ENCODE assay signal across 17 cellular contexts in the genomic region with DNA sequence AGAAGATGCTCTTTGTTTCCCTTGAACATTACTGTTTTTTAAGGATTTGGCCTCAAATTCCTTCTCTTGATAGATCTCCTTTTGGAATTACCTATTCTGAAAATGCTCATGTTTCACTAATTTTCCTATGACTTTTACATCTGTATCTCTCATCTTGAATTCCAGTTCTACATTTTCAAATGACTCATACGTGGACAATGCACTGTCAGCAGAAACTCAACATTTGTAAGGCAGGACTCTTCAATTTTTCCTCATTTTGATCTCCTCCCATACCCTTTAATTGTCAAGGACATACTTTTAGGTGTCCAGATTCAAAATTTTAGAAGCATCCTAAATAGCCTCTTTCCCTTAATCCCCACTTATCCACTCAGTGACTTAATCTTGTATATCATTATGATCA.
DNase-seq lines count a peak whose midpoint lies in the region; ATAC-seq and TF ChIP-seq lines count a peak whose summit lies in the region.
"Had no signal": no experiment of that assay in that cellular context is flagged by ENCODE, and none has a peak within 500 bp of the region (broad histone marks: within the 10 kb centered on the region; RNA-seq: fewer than 3 reads in every experiment).

No MANE protein-coding gene starts in this region.

- TF ChIP-seq POLR2A in IMR-90 (IDR thresholded peaks at IDR 0.05; ENCODE audit: low read depth, low read length) = no peak

- no peaks in the 10 kb centered on the region for H3K36me3 ChIP-seq in IMR-90 (ENCODE audit: control insufficient read depth, insufficient read depth, low read length)

- no peaks in the 10 kb centered on the region for H3K4me1 ChIP-seq in IMR-90 (ENCODE audit: control insufficient read depth, insufficient read depth, low read length)

- CTCF ChIA-PET in IMR-90 (lab: Yijun Ruan, JAX) = interaction anchor here (0.5 kb wide), 1 partner anchor 8 kb away, joined by 3 read pairs; no protein-coding TSS in a partner anchor

- POLR2A ChIA-PET in IMR-90 (lab: Charles Lee; ENCODE audit: unreplicated experiment) = no interaction called here

- BruUV-seq in IMR-90 (replicated peaks; lab: Mats Ljungman, UMichigan) = no TSS peak

- no peak overlapping the region for H4K91ac ChIP-seq in IMR-90 (ENCODE audit: insufficient read depth, low read depth, low read length)

- intact Hi-C loops in IMR-90 (cut with micrococcal nuclease) = no loop called here

- H3K14ac ChIP-seq in IMR-90 (replicated peaks; ENCODE audit: low read depth, low read length) = no peak overlapping the region

- H3K4ac ChIP-seq in IMR-90 (ENCODE audit: low read depth, low read length) = no peak overlapping the region

- no peak overlapping the region for H3K27ac ChIP-seq in IMR-90 (ENCODE audit: insufficient read depth, low read length)

- peak overlapping the region; percentile 50 for H2BK5ac ChIP-seq in IMR-90 (ENCODE audit: low read depth, low read length, poor library complexity, severe bottlenecking)

- DNase-seq in EH (ENCODE audit: low read depth) (peak; percentile 53), IMR-90 (peak; percentile 40), astrocyte of the spinal cord (ENCODE audit: low read depth, low spot score) (peak; percentile 32), fibroblast of villous mesenchyme (ENCODE audit: low read depth) (peak; percentile 17), GM13977 (ENCODE audit: low spot score) (no peak)
- DNase-seq in activated naive CD4-positive, alpha-beta T cell (lab: John Stamatoyannopoulos, UW) = no peak
- DNase-seq: C1 segment of cervical spinal cord; DMS79 treated with DMSO at 0.1 percent for 48 hours; GF-D8; MM.1S; NCI-H1092 treated with DMSO at 0.1 percent for 48 hours; NCI-H2081 treated with DMSO at 0.1 percent for 48 hours; NCI-H526 treated with DMSO at 0.1 percent for 48 hours; NK-92 treated with Interleukin-12 subunit alpha and Interleukin-12 subunit beta, amount 100 ng/mL, for 24 hours; RPMI8226 had no signal

- no peaks in the 10 kb centered on the region for H3K79me1 ChIP-seq in IMR-90 (ENCODE audit: low read depth in 1 of 2, low read length in 2 of 2)

- H3K9ac ChIP-seq in IMR-90 (ENCODE audit: low read depth, low read length) = no peak overlapping the region

- H4K5ac ChIP-seq in IMR-90 (ENCODE audit: low read depth, low read length) = no peak overlapping the region

- no peaks in the 10 kb centered on the region for H3K9me1 ChIP-seq in IMR-90 (ENCODE audit: insufficient read depth, low read length)

- H2AK9ac ChIP-seq in IMR-90 (replicated peaks; ENCODE audit: low read depth, low read length, poor library complexity) = no peak overlapping the region

- H2AFZ ChIP-seq in IMR-90 (replicated peaks; ENCODE audit: low read length, poor library complexity) = no peak overlapping the region
- H2AFZ ChIP-seq: GM23338 had no signal

- H4K20me1 ChIP-seq in IMR-90 (ENCODE audit: insufficient read depth, low read length) = no peaks in the 10 kb centered on the region

- no peak overlapping the region for H3K18ac ChIP-seq in IMR-90 (ENCODE audit: low read depth, low read length)

- H3K9me3 ChIP-seq in IMR-90 (ENCODE audit: control insufficient read depth, insufficient read depth, low read length) = peaks cover 2% of the 10 kb centered on the region; the same call in 1 of the 2 replicates

- no peak overlapping the region for H2BK120ac ChIP-seq in IMR-90 (ENCODE audit: low read depth, low read length)

- ATAC-seq in IMR-90 (ENCODE audit: low read depth) (no peak), HG03097 (IDR thresholded peaks at IDR 0.05; ENCODE audit: low FRiP score, unreplicated experiment) (no peak)
- ATAC-seq: GM23338 had no signal

- TF ChIP-seq CTCF in IMR-90 (conservative IDR thresholded peaks at IDR 0.05; ENCODE audit: low read depth, low read length) = no peak
- TF ChIP-seq CTCF in astrocyte of the spinal cord (IDR thresholded peaks at IDR 0.05; ENCODE audit: low read depth, low read length) = no peak
- TF ChIP-seq CTCF in fibroblast of villous mesenchyme (IDR thresholded peaks at IDR 0.05; ENCODE audit: insufficient read depth, low read depth, low read length) = no peak
- TF ChIP-seq CTCF in GM13977 (IDR thresholded peaks at IDR 0.05; ENCODE audit: extremely low read depth, insufficient read depth, missing control alignments) = no peak

- dilution Hi-C loops in IMR-90 (cut with HindIII; ENCODE audit: low sequenced_read_pairs, unreplicated experiment) = no loop called here

- no peak overlapping the region for H3K4me2 ChIP-seq in IMR-90 (ENCODE audit: low read depth, low read length)
- H3K4me2 ChIP-seq: GM23338 had no signal

- H3K56ac ChIP-seq in IMR-90 (ENCODE audit: extremely low read depth, insufficient read depth, low read length) = no peak overlapping the region

- H3K4me3 ChIP-seq in IMR-90 (ENCODE audit: insufficient read depth, low read depth, low read length) (no peak overlapping the region), astrocyte of the spinal cord (ENCODE audit: low read depth, low read length) (no peak overlapping the region), fibroblast of villous mesenchyme (ENCODE audit: low read depth, low read length) (no peak overlapping the region)
- H3K4me3 ChIP-seq: GM23338 had no signal

- H3K27me3 ChIP-seq in IMR-90 (ENCODE audit: control insufficient read depth, insufficient read depth, low read length) = no peaks in the 10 kb centered on the region

- H2BK15ac ChIP-seq in IMR-90 (ENCODE audit: low read depth, low read length) = no peak overlapping the region

- in situ Hi-C loops in IMR-90 (cut with MboI; ENCODE audit: low sequenced_read_pairs) (no loop called here), astrocyte of the spinal cord (cut with HindIII; ENCODE audit: low sequenced_read_pairs) (no loop called here), GM13977 (cut with MboI; ENCODE audit: low pct_unique_long_range_greater_than_20kb, low sequenced_read_pairs, unreplicated experiment) (no loop called here)

- H2BK20ac ChIP-seq in IMR-90 (ENCODE audit: low read depth, low read length) = peak overlapping the region; percentile 26; the same call in 1 of the 2 replicates

- no peak overlapping the region for H4K8ac ChIP-seq in IMR-90 (ENCODE audit: low read depth in 2 of 2, low read length in 2 of 2)

- no peak overlapping the region for H3K23ac ChIP-seq in IMR-90 (ENCODE audit: low read depth, low read length)

- H2AK5ac ChIP-seq in IMR-90 (ENCODE audit: low read depth, low read length) = no peak overlapping the region

- TF ChIP-seq RAD21 in IMR-90 (IDR thresholded peaks at IDR 0.05; ENCODE audit: low read length) = no peak

- WGBS in IMR-90 (ENCODE audit: extremely low coverage in 2 of 2, insufficient read length in 1 of 2), 2 experiments = 64% methylated on average over 1 of the region's 1 CpG; no CpG with 5 or more reads in 1 of the 2 experiments

TF ChIP-seq in IMR-90, 13 proteins besides CTCF, POLR2A, EP300 and RAD21:
- TF ChIP-seq SMC3 (IDR thresholded peaks at IDR 0.05; ENCODE audit: low read depth, low read length) = no peak
- no peak for TF ChIP-seq CHD1 (IDR thresholded peaks at IDR 0.05; ENCODE audit: low read depth, low read length)
- TF ChIP-seq, protein P1, sequence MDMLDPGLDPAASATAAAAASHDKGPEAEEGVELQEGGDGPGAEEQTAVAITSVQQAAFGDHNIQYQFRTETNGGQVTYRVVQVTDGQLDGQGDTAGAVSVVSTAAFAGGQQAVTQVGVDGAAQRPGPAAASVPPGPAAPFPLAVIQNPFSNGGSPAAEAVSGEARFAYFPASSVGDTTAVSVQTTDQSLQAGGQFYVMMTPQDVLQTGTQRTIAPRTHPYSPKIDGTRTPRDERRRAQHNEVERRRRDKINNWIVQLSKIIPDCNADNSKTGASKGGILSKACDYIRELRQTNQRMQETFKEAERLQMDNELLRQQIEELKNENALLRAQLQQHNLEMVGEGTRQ (IDR thresholded peaks at IDR 0.05; ENCODE audit: low read depth, low read length) = no peak
- TF ChIP-seq MAFK (IDR thresholded peaks at IDR 0.05; ENCODE audit: low read depth, low read length) = peak; percentile 98

Comparison
In these comparisons a context has a peak if more than half of its experiments do, and no peak if none do; other contexts are left out.
1. DNase-seq: peak in EH (single experiment), IMR-90 (single experiment), astrocyte of the spinal cord (single experiment) and fibroblast of villous mesenchyme (single experiment); none in activated naive CD4-positive, alpha-beta T cell (0 of 4) and GM13977 (single experiment).